33 cellular contexts compared by ENCODE assay signal in the genomic region with DNA sequence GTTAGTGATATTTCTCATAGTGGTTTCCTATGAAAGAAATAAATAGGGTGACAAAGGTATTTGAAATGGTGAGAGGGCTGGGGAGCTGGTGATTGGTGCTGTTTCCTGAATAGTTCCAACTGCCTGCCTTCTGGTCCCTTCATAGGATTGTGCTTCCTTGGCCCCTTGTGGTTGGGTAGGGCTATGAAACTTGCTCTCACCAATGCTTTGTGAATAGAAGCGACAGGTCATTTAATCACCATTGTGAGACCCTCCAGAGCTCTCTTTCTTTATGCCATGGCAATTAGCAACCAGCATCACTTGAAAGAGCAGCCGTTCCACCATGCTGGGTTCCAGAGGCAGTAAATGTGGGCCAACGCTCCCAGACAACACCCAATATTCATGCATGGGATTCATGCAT. TPM values are rescaled to one million over a fixed set of nuclear protein-coding genes. Genes with fewer than 3 reads are reported as not detected.
"Had no signal": no experiment of that assay in that cellular context is flagged by ENCODE, and none has a peak within 500 bp of the region (broad histone marks: within the 10 kb centered on the region; RNA-seq: fewer than 3 reads in every experiment).

No MANE protein-coding gene starts in this region.

- H3K4me1 ChIP-seq: gastrocnemius medialis, psoas muscle, spleen, testis, tibial artery, upper lobe of left lung had no signal

- H3K9me3 ChIP-seq: gastrocnemius medialis, mucosa of descending colon, psoas muscle, spleen, testis, tibial artery, upper lobe of left lung had no signal

- H3K4me1 Mint-ChIP-seq: memory B cell; mesothelial cell of epicardium; naive B cell; neural crest cell; stimulated activated memory B cell treated with anti-CD40 and anti-IgM and Interleukin-4, amounts not matched to agents 10 μg/mL and 1 μg/mL and 100 μg/mL, for 72 hours had no signal

- H3K4me3 Mint-ChIP-seq: memory B cell; mesothelial cell of epicardium; natural killer cell treated with Interleukin-12 subunit alpha and Interleukin-12 subunit beta and Interleukin-15 and Interleukin-18, amount 100 ng/mL, for 72 hours; neural crest cell; stimulated activated memory B cell treated with anti-CD40 and anti-IgM and Interleukin-4, amounts not matched to agents 10 μg/mL and 1 μg/mL and 100 μg/mL, for 72 hours had no signal

- H3K4me3 ChIP-seq: gastrocnemius medialis, lung, mucosa of descending colon, psoas muscle, skin epidermis, spleen, testis, tibial artery, upper lobe of left lung had no signal

- DNase-seq: cortex of kidney; foreskin fibroblast; gastrocnemius medialis; head of caudate nucleus; mucosa of descending colon; naive B cell; nucleus accumbens; posterior cingulate gyrus; psoas muscle; right cardiac atrium; spleen; stimulated activated CD4-positive, alpha-beta T cell treated with anti-CD3 and anti-CD28 coated beads, Interleukin-4, amount 100 ng/mL, for 4 hours; stimulated activated naive CD8-positive, alpha-beta T cell treated with anti-CD3 and anti-CD28 coated beads, Interleukin-15, Interleukin-2, amounts not matched to agents 100 U/mL and 50 U/mL, for 24 hours; substantia nigra; testis; tibial artery; upper lobe of left lung had no signal

- H3K27ac Mint-ChIP-seq: memory B cell; mesothelial cell of epicardium; naive B cell; natural killer cell treated with Interleukin-12 subunit alpha and Interleukin-12 subunit beta and Interleukin-15 and Interleukin-18, amount 100 ng/mL, for 72 hours; stimulated activated memory B cell treated with anti-CD40 and anti-IgM and Interleukin-4, amounts not matched to agents 10 μg/mL and 1 μg/mL and 100 μg/mL, for 72 hours had no signal

- H3K36me3 Mint-ChIP-seq: mesothelial cell of epicardium; naive B cell; natural killer cell treated with Interleukin-12 subunit alpha and Interleukin-12 subunit beta and Interleukin-15 and Interleukin-18, amount 100 ng/mL, for 72 hours; stimulated activated memory B cell treated with anti-CD40 and anti-IgM and Interleukin-4, amounts not matched to agents 10 μg/mL and 1 μg/mL and 100 μg/mL, for 72 hours had no signal

- H3K27ac ChIP-seq: epithelial cell of prostate, gastrocnemius medialis, psoas muscle, skin epidermis, spleen, testis, tibial artery, upper lobe of left lung had no signal

- H3K9me3 Mint-ChIP-seq: memory B cell; mesothelial cell of epicardium; natural killer cell treated with Interleukin-12 subunit alpha and Interleukin-12 subunit beta and Interleukin-15 and Interleukin-18, amount 100 ng/mL, for 72 hours; neural crest cell; stimulated activated memory B cell treated with anti-CD40 and anti-IgM and Interleukin-4, amounts not matched to agents 10 μg/mL and 1 μg/mL and 100 μg/mL, for 72 hours had no signal

- H3K27me3 ChIP-seq: gastrocnemius medialis, testis, upper lobe of left lung had no signal

- ATAC-seq: esophagus mucosa; gastrocnemius medialis; left lobe of liver; mucosa of descending colon; natural killer cell treated with Interleukin-12 subunit alpha and Interleukin-12 subunit beta and Interleukin-15 and Interleukin-18, amount 100 ng/mL, for 72 hours; psoas muscle; right cardiac atrium; stimulated activated memory B cell treated with anti-CD40 and anti-IgM and Interleukin-4, amounts not matched to agents 10 μg/mL and 1 μg/mL and 100 μg/mL, for 72 hours; stimulated activated naive CD8-positive, alpha-beta T cell treated with anti-CD3 and anti-CD28 coated beads, Interleukin-15, Interleukin-2, amounts not matched to agents 100 U/mL and 50 U/mL, for 24 hours had no signal

- H3K36me3 ChIP-seq: gastrocnemius medialis, spleen, tibial artery, upper lobe of left lung had no signal

RNA-seq across cellular contexts. Expression of a gene that starts 53.5 kb away (rescaled TPM):
- total RNA-seq: dermis microvascular lymphatic vessel endothelial cell; esophagus mucosa; gastrocnemius medialis; glomerular endothelial cell; left lobe of liver; liver; lung; mesothelial cell of epicardium; mucosa of descending colon; natural killer cell treated with Interleukin-12 subunit alpha and Interleukin-12 subunit beta and Interleukin-15 and Interleukin-18, amount 100 ng/mL, for 72 hours; neural crest cell; osteocyte; psoas muscle; renal cortical epithelial cell; right cardiac atrium; spleen; upper lobe of left lung had no signal
- polyA plus RNA-seq: keratinocyte, liver, lung, psoas muscle, spleen had no signal
